30 cellular contexts compared by ENCODE assay signal in genomic region chr14:95833429-95833828, GRCh38. TPM values are rescaled to one million over a fixed set of nuclear protein-coding genes. Genes with fewer than 3 reads are reported as not detected.
DNase-seq lines count a peak whose midpoint lies in the region; ATAC-seq and TF ChIP-seq lines count a peak whose summit lies in the region.
"Had no signal": no experiment of that assay in that cellular context is flagged by ENCODE, and none has a peak within 500 bp of the region (broad histone marks: within the 10 kb centered on the region; RNA-seq: fewer than 3 reads in every experiment).

No MANE protein-coding gene starts in this region.

- no peaks in the 10 kb centered on the region for H3K4me1 Mint-ChIP-seq in T-cell
- H3K4me1 Mint-ChIP-seq: CD8-positive, alpha-beta memory T cell; natural killer cell; T-helper 17 cell had no signal

- H3K36me3 ChIP-seq in MG63 (no peaks in the 10 kb centered on the region), gastrocnemius medialis (no peaks in the 10 kb centered on the region)
- H3K36me3 ChIP-seq: gastroesophageal sphincter, Peyer's patch, SJCRH30, tibial artery had no signal

- intact Hi-C loops in gastrocnemius medialis (cut with DNase I; ENCODE audit: low total_unique reads) = no loop called here

- ATAC-seq in T-cell (replicated peaks in 1 of 4) = no peak
- no peak for ATAC-seq in gastrocnemius medialis
- ATAC-seq: gastroesophageal sphincter; natural killer cell; stimulated activated naive CD8-positive, alpha-beta T cell treated with anti-CD3 and anti-CD28 coated beads, Interleukin-15, amount 100 ng/mL, for 72 hours; T-helper 17 cell had no signal

- H3K27me3 Mint-ChIP-seq in T-cell = peaks cover 24 to 29% of the 10 kb centered on the region in 2 donors

- H3K4me1 ChIP-seq in gastrocnemius medialis = no peaks in the 10 kb centered on the region
- H3K4me1 ChIP-seq: gastroesophageal sphincter, Peyer's patch, SJCRH30, tibial artery had no signal

- no peak for TF ChIP-seq CTCF in gastrocnemius medialis (IDR thresholded peaks at IDR 0.05 in 4 of 5, conservative IDR thresholded peaks at IDR 0.05 in 1 of 5)

- POLR2A ChIA-PET in T-cell (lab: Charles Lee) = no interaction called here

- H3K9me3 Mint-ChIP-seq in T-cell = no peaks in the 10 kb centered on the region
- H3K9me3 Mint-ChIP-seq: activated naive CD8-positive, alpha-beta T cell treated with anti-CD3 and anti-CD28 coated beads for 36 hours; natural killer cell had no signal

- no peaks in the 10 kb centered on the region for H3K36me3 Mint-ChIP-seq in T-cell
- H3K36me3 Mint-ChIP-seq: activated naive CD8-positive, alpha-beta T cell treated with anti-CD3 and anti-CD28 coated beads for 36 hours; CD8-positive, alpha-beta memory T cell; natural killer cell had no signal

- H3K27me3 ChIP-seq in MG63 = no peaks in the 10 kb centered on the region
- no peaks in the 10 kb centered on the region for H3K27me3 ChIP-seq in gastrocnemius medialis
- H3K27me3 ChIP-seq: Peyer's patch, SJCRH30 had no signal

- H3K27ac ChIP-seq in gastrocnemius medialis = no peak overlapping the region
- H3K27ac ChIP-seq: gastroesophageal sphincter, Peyer's patch, SJCRH30, tibial artery had no signal

- DNase-seq in NCI-H82 (lab: John Stamatoyannopoulos, UW) (peak; percentile 6), NCI-H82 treated with DMSO at 0.1 percent for 48 hours (lab: John Stamatoyannopoulos, UW; ENCODE audit: unreplicated experiment) (no peak), MG63 (peak; percentile 5), ecto neural progenitor cell (ENCODE audit: low spot score) (peak; percentile 31), T-cell (no peak), NCI-H2171 treated with DMSO at 0.1 percent for 48 hours (lab: John Stamatoyannopoulos, UW) (no peak), gastrocnemius medialis (no peak)
- no peak for DNase-seq in effector CD8-positive, alpha-beta T cell (lab: John Stamatoyannopoulos, UW)
- DNase-seq: activated CD4-positive, alpha-beta T cell treated with anti-CD3 and anti-CD28 coated beads for 1 hour; activated CD8-positive, alpha-beta memory T cell treated with anti-CD3 and anti-CD28 coated beads for 24 hours; activated effector memory CD4-positive, alpha-beta T cell treated with Interleukin-2 at 50 U/mL for 16 hours; activated naive CD8-positive, alpha-beta T cell treated with anti-CD3 and anti-CD28 coated beads for 36 hours; CD8-positive, alpha-beta memory T cell; GDM1; H7; natural killer cell; NCI-H1694; NCI-H526; Peyer's patch; stimulated activated CD4-positive, alpha-beta T cell treated with anti-CD3 and anti-CD28 coated beads, Interleukin-1b, Interleukin-23, amount 100 ng/mL, for 48 hours; stimulated activated CD8-positive, alpha-beta memory T cell treated with anti-CD3 and anti-CD28 coated beads, Interleukin-4, amount 100 ng/mL, for 48 hours; stimulated activated naive CD8-positive, alpha-beta T cell treated with anti-CD3 and anti-CD28 coated beads, Interleukin-15, amount 100 ng/mL, for 72 hours; T-helper 17 cell; tibial artery had no signal

- H3K4me3 ChIP-seq in MG63 = no peak overlapping the region
- H3K4me3 ChIP-seq in gastrocnemius medialis = no peak overlapping the region
- H3K4me3 ChIP-seq: gastroesophageal sphincter, Peyer's patch, SJCRH30, smooth muscle cell, tibial artery had no signal

- TF ChIP-seq POLR2A in gastrocnemius medialis (IDR thresholded peaks at IDR 0.05) = no peak

- in situ Hi-C loops in gastrocnemius medialis (cut with MboI; ENCODE audit: low sequenced_read_pairs in 4 of 4) = no loop called here

- H3K4me3 Mint-ChIP-seq in T-cell = no peak overlapping the region
- H3K4me3 Mint-ChIP-seq: activated naive CD8-positive, alpha-beta T cell treated with anti-CD3 and anti-CD28 coated beads for 36 hours; CD8-positive, alpha-beta memory T cell; natural killer cell; stimulated activated naive CD8-positive, alpha-beta T cell treated with anti-CD3 and anti-CD28 coated beads, Interleukin-15, amount 100 ng/mL, for 72 hours; T-helper 17 cell had no signal

- CTCF ChIA-PET in T-cell (lab: Charles Lee) = no interaction called here

- no peaks in the 10 kb centered on the region for H3K9me3 ChIP-seq in MG63
- H3K9me3 ChIP-seq in gastrocnemius medialis = no peaks in the 10 kb centered on the region
- H3K9me3 ChIP-seq: Peyer's patch, SJCRH30, tibial artery had no signal

- H3K27ac Mint-ChIP-seq in T-cell = no peak overlapping the region
- H3K27ac Mint-ChIP-seq: activated naive CD8-positive, alpha-beta T cell treated with anti-CD3 and anti-CD28 coated beads for 36 hours; CD8-positive, alpha-beta memory T cell; natural killer cell; stimulated activated naive CD8-positive, alpha-beta T cell treated with anti-CD3 and anti-CD28 coated beads, Interleukin-15, amount 100 ng/mL, for 72 hours; T-helper 17 cell had no signal

RNA-seq across cellular contexts. Expression of gene TUNAR, which starts 43.2 kb away (rescaled TPM):
- total RNA-seq in MG63 (2014; rRNA removed; shearing (Covaris generic); ENCODE audit: low replicate concordance) = not detected in 2 replicates
- total RNA-seq in T-cell (not detected), gastrocnemius medialis (not detected)
- total RNA-seq: activated naive CD8-positive, alpha-beta T cell treated with anti-CD3 and anti-CD28 coated beads for 36 hours; cardiac septum; CD8-positive, alpha-beta memory T cell; HT-29; natural killer cell; omental fat pad; Peyer's patch; SJCRH30; smooth muscle cell; T-helper 17 cell had no signal

Comparison
In these comparisons a context has a peak if more than half of its experiments do, and no peak if none do; other contexts are left out.
1. DNase-seq: peak in NCI-H82 (single experiment), MG63 (single experiment) and ecto neural progenitor cell (single experiment); none in NCI-H82 treated with DMSO at 0.1 percent for 48 hours (single experiment), T-cell (0 of 34), NCI-H2171 treated with DMSO at 0.1 percent for 48 hours (single experiment), gastrocnemius medialis (0 of 2) and effector CD8-positive, alpha-beta T cell (single experiment).